Comparison of ENCODE assay signal across 22 cellular contexts in the genomic region with DNA sequence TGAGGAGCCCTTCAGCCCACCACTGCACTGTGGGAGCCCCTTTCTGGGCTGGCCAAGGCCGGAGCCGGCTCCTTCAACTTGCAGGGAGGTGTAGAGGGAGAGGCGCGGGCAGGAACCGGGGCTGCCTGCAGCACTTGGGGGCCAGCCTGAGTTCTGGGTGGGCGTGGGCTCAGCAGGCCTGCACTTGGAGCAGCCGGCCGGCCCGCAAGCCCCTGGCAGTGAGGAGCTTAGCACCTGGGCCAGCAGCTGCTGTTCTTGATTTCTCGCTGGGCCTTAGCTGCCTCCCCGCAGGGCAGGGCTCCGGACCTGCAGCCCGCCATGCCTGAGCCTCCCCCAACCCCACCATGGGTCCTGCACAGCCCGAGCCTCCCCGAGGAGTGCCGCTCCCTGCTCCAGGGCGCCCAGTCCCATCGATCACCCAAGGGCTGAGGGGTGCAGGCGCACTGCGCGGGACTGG.
"Had no signal": no experiment of that assay in that cellular context is flagged by ENCODE, and none has a peak within 500 bp of the region (broad histone marks: within the 10 kb centered on the region; RNA-seq: fewer than 3 reads in every experiment).

No MANE protein-coding gene starts in this region.

- DNase-seq: cortex of kidney; hypothalamus; immature natural killer cell; islet precursor cell; mammary epithelial cell; mesendoderm; naive thymus-derived CD8-positive, alpha-beta T cell; nephron progenitor cell; nucleus accumbens; ovary; retina; stimulated activated CD4-positive, alpha-beta T cell treated with anti-CD3 and anti-CD28 coated beads, Interleukin-2, amount 100 ng/mL, for 24 hours; stimulated activated CD4-positive, alpha-beta T cell treated with anti-CD3 and anti-CD28 coated beads, Interleukin-4, amount 100 ng/mL, for 24 hours; stimulated activated naive CD8-positive, alpha-beta T cell treated with anti-CD3 and anti-CD28 coated beads, Interleukin-15, Interleukin-2, amounts not matched to agents 100 U/mL and 50 U/mL, for 24 hours; substantia nigra; testis; tibial artery had no signal

- H3K4me3 ChIP-seq: ovary, smooth muscle cell, tibial artery, upper lobe of left lung had no signal

- H3K27ac ChIP-seq: ovary, testis, tibial artery, upper lobe of left lung had no signal

- H3K27ac Mint-ChIP-seq: naive thymus-derived CD8-positive, alpha-beta T cell; nephron progenitor cell; stimulated activated memory B cell treated with anti-CD40 and anti-IgM and Interleukin-4, amounts not matched to agents 10 μg/mL and 1 μg/mL and 100 μg/mL, for 72 hours had no signal

- H3K9me3 ChIP-seq: ovary, testis, tibial artery, upper lobe of left lung had no signal

- H3K4me1 Mint-ChIP-seq: immature natural killer cell; naive thymus-derived CD8-positive, alpha-beta T cell; nephron progenitor cell; stimulated activated memory B cell treated with anti-CD40 and anti-IgM and Interleukin-4, amounts not matched to agents 10 μg/mL and 1 μg/mL and 100 μg/mL, for 72 hours had no signal

- H3K27me3 Mint-ChIP-seq: naive thymus-derived CD8-positive, alpha-beta T cell; stimulated activated memory B cell treated with anti-CD40 and anti-IgM and Interleukin-4, amounts not matched to agents 10 μg/mL and 1 μg/mL and 100 μg/mL, for 72 hours had no signal

- H3K4me1 ChIP-seq: testis, tibial artery, upper lobe of left lung had no signal

- H3K36me3 Mint-ChIP-seq: immature natural killer cell; stimulated activated memory B cell treated with anti-CD40 and anti-IgM and Interleukin-4, amounts not matched to agents 10 μg/mL and 1 μg/mL and 100 μg/mL, for 72 hours had no signal

- H3K36me3 ChIP-seq: ovary, tibial artery, upper lobe of left lung had no signal

- H3K4me3 Mint-ChIP-seq: immature natural killer cell; naive thymus-derived CD8-positive, alpha-beta T cell; nephron progenitor cell; stimulated activated memory B cell treated with anti-CD40 and anti-IgM and Interleukin-4, amounts not matched to agents 10 μg/mL and 1 μg/mL and 100 μg/mL, for 72 hours had no signal

- ATAC-seq: left lobe of liver; naive thymus-derived CD8-positive, alpha-beta T cell; sciatic nerve; stimulated activated memory B cell treated with anti-CD40 and anti-IgM and Interleukin-4, amounts not matched to agents 10 μg/mL and 1 μg/mL and 100 μg/mL, for 72 hours; stimulated activated naive CD8-positive, alpha-beta T cell treated with anti-CD3 and anti-CD28 coated beads, Interleukin-15, Interleukin-2, amounts not matched to agents 100 U/mL and 50 U/mL, for 24 hours had no signal

- H3K27me3 ChIP-seq: ovary, testis, tibial artery, upper lobe of left lung had no signal

- H3K9me3 Mint-ChIP-seq: nephron progenitor cell; stimulated activated memory B cell treated with anti-CD40 and anti-IgM and Interleukin-4, amounts not matched to agents 10 μg/mL and 1 μg/mL and 100 μg/mL, for 72 hours had no signal
